Comparison of ENCODE assay signal across 21 cellular contexts in the genomic region with DNA sequence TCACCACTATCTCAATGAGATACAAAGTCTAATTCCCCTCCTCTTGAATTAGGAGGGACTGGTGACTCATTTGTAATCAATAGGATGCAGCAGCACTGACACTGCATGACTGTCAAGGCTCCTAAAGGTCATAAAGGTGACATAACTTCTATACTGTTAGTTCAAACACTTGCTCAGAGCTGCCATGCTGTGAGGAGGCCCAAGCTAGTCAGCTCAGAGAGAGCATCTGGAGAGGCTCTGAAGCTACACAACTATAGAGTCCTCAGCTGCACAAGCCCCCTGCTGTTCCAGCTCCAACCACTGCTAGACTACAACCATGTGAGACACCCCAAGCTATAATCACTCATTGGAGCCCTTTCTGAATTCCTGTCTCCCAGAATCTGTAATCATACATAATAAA. TPM values are rescaled to one million over a fixed set of nuclear protein-coding genes. Genes with fewer than 3 reads are reported as not detected.
DNase-seq lines count a peak whose midpoint lies in the region; ATAC-seq and TF ChIP-seq lines count a peak whose summit lies in the region.
"Had no signal": no experiment of that assay in that cellular context is flagged by ENCODE, and none has a peak within 500 bp of the region (broad histone marks: within the 10 kb centered on the region; RNA-seq: fewer than 3 reads in every experiment).

No MANE protein-coding gene starts in this region.

- DNase-seq in NCI-H1105 treated with DMSO at 0.1 percent for 48 hours (lab: John Stamatoyannopoulos, UW) (peak; percentile 21), NCI-H1105 (lab: John Stamatoyannopoulos, UW) (no peak), SHP77 (lab: John Stamatoyannopoulos, UW) (no peak), G401 (ENCODE audit: low spot score) (no peak), colonic mucosa (no peak)
- no peak for DNase-seq in effector memory CD8-positive, alpha-beta T cell
- DNase-seq: 8988T; activated CD4-positive, alpha-beta T cell treated with anti-CD3 and anti-CD28 coated beads, Interleukin-2, amount 10 ng/mL, durations not matched to agents 24 days and 14 days; activated T-cell treated with anti-CD3 and anti-CD28 coated beads, Interleukin-2, amount 50 U/mL, for 1 hour; C1 segment of cervical spinal cord; caudate nucleus; endodermal cell; MM.1S; mucosa of descending colon; NCI-H2081 treated with DMSO at 0.1 percent for 48 hours; NK-92 treated with Interleukin-12 subunit alpha and Interleukin-12 subunit beta, amount 100 ng/mL, for 24 hours; sigmoid colon; SJCRH30; stimulated activated CD4-positive, alpha-beta T cell treated with anti-CD3 and anti-CD28 coated beads, Interleukin-2, amount 100 ng/mL, for 48 hours had no signal

- H3K9me3 Mint-ChIP-seq in effector memory CD8-positive, alpha-beta T cell, result no peaks in the 10 kb centered on the region
- H3K9me3 Mint-ChIP-seq: activated CD4-positive, alpha-beta T cell treated with anti-CD3 and anti-CD28 coated beads, Interleukin-2, amount 10 ng/mL, durations not matched to agents 24 days and 14 days; endodermal cell had no signal

- H3K36me3 ChIP-seq in colonic mucosa, result no peaks in the 10 kb centered on the region
- H3K36me3 ChIP-seq: sigmoid colon, SJCRH30 had no signal

- H3K9ac ChIP-seq in colonic mucosa (ENCODE audit: low read depth in 2 of 2, low read length in 2 of 2), result no peak overlapping the region

- no peaks in the 10 kb centered on the region for H3K36me3 Mint-ChIP-seq in effector memory CD8-positive, alpha-beta T cell (ENCODE audit: insufficient read depth)

- no peaks in the 10 kb centered on the region for H3K9me3 ChIP-seq in colonic mucosa
- H3K9me3 ChIP-seq: mucosa of descending colon, sigmoid colon, SJCRH30 had no signal

- no peaks in the 10 kb centered on the region for H3K4me1 Mint-ChIP-seq in effector memory CD8-positive, alpha-beta T cell (ENCODE audit: low read depth in 2 of 2)
- H3K4me1 Mint-ChIP-seq: activated CD4-positive, alpha-beta T cell treated with anti-CD3 and anti-CD28 coated beads, Interleukin-2, amount 10 ng/mL, durations not matched to agents 24 days and 14 days had no signal

- no peak overlapping the region for H3K4me3 Mint-ChIP-seq in effector memory CD8-positive, alpha-beta T cell
- H3K4me3 Mint-ChIP-seq: activated CD4-positive, alpha-beta T cell treated with anti-CD3 and anti-CD28 coated beads, Interleukin-2, amount 10 ng/mL, durations not matched to agents 24 days and 14 days; endodermal cell had no signal

- no peaks in the 10 kb centered on the region for H3K4me1 ChIP-seq in colonic mucosa
- H3K4me1 ChIP-seq: sigmoid colon, SJCRH30 had no signal

- H3K27me3 Mint-ChIP-seq in effector memory CD8-positive, alpha-beta T cell, result peaks cover 38 to 50% of the 10 kb centered on the region in 2 donors

- intact Hi-C loops in colonic mucosa (cut with DNase I), result no loop called here

- no peak overlapping the region for H3K27ac ChIP-seq in colonic mucosa
- H3K27ac ChIP-seq: sigmoid colon, SJCRH30 had no signal

- no peak for TF ChIP-seq CTCF in colonic mucosa (IDR thresholded peaks at IDR 0.05)

- no peaks in the 10 kb centered on the region for H3K27me3 ChIP-seq in colonic mucosa
- H3K27me3 ChIP-seq: sigmoid colon had no signal

- in situ Hi-C loops in G401 (cut with HindIII; ENCODE audit: low sequenced_read_pairs), result no loop called here

- ATAC-seq in GM21447 (IDR thresholded peaks at IDR 0.05; ENCODE audit: unreplicated experiment), result peak; percentile 63
- ATAC-seq in HG03442 (IDR thresholded peaks at IDR 0.05; ENCODE audit: unreplicated experiment), result peak; percentile 71
- peak; percentile 37 for ATAC-seq in effector memory CD8-positive, alpha-beta T cell (replicated peaks)
- ATAC-seq: mucosa of descending colon had no signal

- no peak overlapping the region for H3K4me3 ChIP-seq in colonic mucosa
- H3K4me3 ChIP-seq: mucosa of descending colon, sigmoid colon, SJCRH30 had no signal

- no peak overlapping the region for H3K27ac Mint-ChIP-seq in effector memory CD8-positive, alpha-beta T cell
- H3K27ac Mint-ChIP-seq: activated CD4-positive, alpha-beta T cell treated with anti-CD3 and anti-CD28 coated beads, Interleukin-2, amount 10 ng/mL, durations not matched to agents 24 days and 14 days; endodermal cell had no signal

RNA-seq across cellular contexts. Expression of a gene that starts 17.0 kb away (rescaled TPM):
- total RNA-seq in G401 (2014; rRNA removed; shearing (Covaris generic)), result not detected in 2 replicates
- under 1 TPM; 0.37 to 0.69 TPM for total RNA-seq in colonic mucosa
- total RNA-seq: activated CD4-positive, alpha-beta T cell treated with anti-CD3 and anti-CD28 coated beads, Interleukin-2, amount 10 ng/mL, durations not matched to agents 24 days and 14 days had no signal

RNA-seq across cellular contexts. Expression of a gene that starts 58.4 kb away (rescaled TPM):
- total RNA-seq in G401 (2014; rRNA removed; shearing (Covaris generic)), result 1.9 and 6.3 TPM in 2 replicates
- total RNA-seq in colonic mucosa, result 10 to 100 TPM; 24.9 to 59.3 TPM
